Comparison of ENCODE assay signal across 10 cellular contexts in the genomic region with DNA sequence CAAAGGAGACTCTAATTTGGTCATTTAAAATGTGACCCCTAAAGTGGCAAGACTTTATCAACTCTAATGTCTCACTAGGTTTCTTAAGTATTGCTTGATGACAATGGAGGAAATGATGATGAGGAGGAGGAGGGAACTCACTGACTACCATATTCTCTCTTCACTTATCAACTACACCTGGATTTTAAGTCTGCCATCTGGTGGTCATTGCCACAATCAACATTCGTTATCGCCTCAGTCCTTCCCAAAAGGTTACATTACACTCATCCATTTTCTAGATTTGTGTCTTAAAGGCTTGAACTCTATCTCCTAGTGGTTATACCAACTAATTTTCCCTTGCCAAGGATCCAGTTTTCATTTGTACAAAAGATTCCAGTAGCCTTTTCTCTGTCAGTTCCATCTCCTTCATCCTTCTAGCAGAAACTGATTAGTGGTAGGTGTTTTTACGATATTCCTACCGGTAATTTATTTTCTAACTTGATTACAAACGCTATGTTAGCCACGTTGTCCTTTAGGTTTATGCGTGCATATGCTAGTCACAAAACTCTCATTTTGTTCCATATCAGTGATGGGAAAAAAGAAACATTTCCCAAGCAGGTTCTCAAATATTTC.
DNase-seq lines count a peak whose midpoint lies in the region; ATAC-seq and TF ChIP-seq lines count a peak whose summit lies in the region.
"Had no signal": no experiment of that assay in that cellular context is flagged by ENCODE, and none has a peak within 500 bp of the region (broad histone marks: within the 10 kb centered on the region; RNA-seq: fewer than 3 reads in every experiment).

No MANE protein-coding gene starts in this region.

- H3K9me3 Mint-ChIP-seq in CD4-positive, alpha-beta T cell, result peaks cover 2% of the 10 kb centered on the region

- POLR2A ChIA-PET in CD4-positive, alpha-beta T cell (lab: Charles Lee), result no interaction called here

- no peaks in the 10 kb centered on the region for H3K27me3 ChIP-seq in CD4-positive, alpha-beta T cell (ENCODE audit: control insufficient read depth, insufficient read depth, low read length)
- H3K27me3 ChIP-seq in testis (no peaks in the 10 kb centered on the region), suprapubic skin (no peaks in the 10 kb centered on the region), right cardiac atrium (ENCODE audit: control insufficient read depth, insufficient read depth) (peaks cover 2% of the 10 kb centered on the region)
- H3K27me3 ChIP-seq: SJSA1 had no signal

- intact Hi-C loops in CD4-positive, alpha-beta T cell (cut with DNase I, micrococcal nuclease), result no loop called here
- intact Hi-C loops in testis (cut with DNase I; ENCODE audit: low total_unique reads), result no loop called here
- intact Hi-C loops in right cardiac atrium (cut with DNase I), result no loop called here

- H3K36me3 Mint-ChIP-seq in CD4-positive, alpha-beta T cell (ENCODE audit: low read depth), result no peaks in the 10 kb centered on the region

- peaks cover 9% of the 10 kb centered on the region for H3K4me1 Mint-ChIP-seq in CD4-positive, alpha-beta T cell (ENCODE audit: low read depth)

- H3K4me1 ChIP-seq in testis (no peaks in the 10 kb centered on the region), suprapubic skin (no peaks in the 10 kb centered on the region), right cardiac atrium (ENCODE audit: control insufficient read depth, insufficient read depth, low read length) (no peaks in the 10 kb centered on the region)
- H3K4me1 ChIP-seq: SJSA1 had no signal

- peaks cover 8% of the 10 kb centered on the region for H3K27me3 Mint-ChIP-seq in CD4-positive, alpha-beta T cell

- CTCF ChIA-PET in CD4-positive, alpha-beta T cell (lab: Charles Lee), result no interaction called here

- 58 to 67% methylated on average over 7 of the region's 7 CpGs for WGBS in testis, 2 donors
- WGBS in suprapubic skin, result 77% methylated on average over 7 of the region's 7 CpGs
- 67% methylated on average over 7 of the region's 7 CpGs for WGBS in right cardiac atrium

- no peak for TF ChIP-seq POLR2A in testis (IDR thresholded peaks at IDR 0.05)
- no peak for TF ChIP-seq POLR2A in suprapubic skin (IDR thresholded peaks at IDR 0.05)

- no peak for ATAC-seq in CD4-positive, alpha-beta T cell (ENCODE audit: poor library complexity)
- ATAC-seq in GM18868 (IDR thresholded peaks at IDR 0.05; ENCODE audit: unreplicated experiment) (peak; percentile 58), right cardiac atrium (no peak), HG03095 (IDR thresholded peaks at IDR 0.05; ENCODE audit: unreplicated experiment) (no peak)
- ATAC-seq: mucosa of descending colon had no signal

- no peak overlapping the region for H3K27ac Mint-ChIP-seq in CD4-positive, alpha-beta T cell

- DNase-seq in CD4-positive, alpha-beta T cell, result no peak
- DNase-seq in OCI-M1 (lab: John Stamatoyannopoulos, UW) (peak; percentile 61), fibroblast of the aortic adventitia (ENCODE audit: low read depth) (peak; percentile 28), testis (peak; percentile 19), suprapubic skin (ENCODE audit: low spot score in 2 of 2) (no peak), right cardiac atrium (no peak)

- H3K4me3 ChIP-seq in fibroblast of the aortic adventitia (ENCODE audit: low read depth, low read length) (no peak overlapping the region), testis (no peak overlapping the region), suprapubic skin (no peak overlapping the region), right cardiac atrium (ENCODE audit: low read length) (no peak overlapping the region)
- H3K4me3 ChIP-seq: mucosa of descending colon, SJSA1 had no signal

- no peaks in the 10 kb centered on the region for H3K9me3 ChIP-seq in CD4-positive, alpha-beta T cell (ENCODE audit: control insufficient read depth, low read length)
- no peaks in the 10 kb centered on the region for H3K9me3 ChIP-seq in testis
- H3K9me3 ChIP-seq in suprapubic skin, result no peaks in the 10 kb centered on the region
- H3K9me3 ChIP-seq in right cardiac atrium (ENCODE audit: control insufficient read depth, low read length), result no peaks in the 10 kb centered on the region
- H3K9me3 ChIP-seq: mucosa of descending colon, SJSA1 had no signal

- no peak overlapping the region for H3K27ac ChIP-seq in CD4-positive, alpha-beta T cell (ENCODE audit: low read depth, low read length)
- H3K27ac ChIP-seq in testis (no peak overlapping the region), suprapubic skin (no peak overlapping the region), right cardiac atrium (ENCODE audit: low read length) (no peak overlapping the region)
- H3K27ac ChIP-seq: SJSA1 had no signal

- peak; percentile 19 for TF ChIP-seq CTCF in CD4-positive, alpha-beta T cell (IDR thresholded peaks at IDR 0.05)
- TF ChIP-seq CTCF in fibroblast of the aortic adventitia (IDR thresholded peaks at IDR 0.05; ENCODE audit: insufficient read depth, low read length), result peak; percentile 41
- TF ChIP-seq CTCF in testis (IDR thresholded peaks at IDR 0.05), result peak in 2 of 3 experiments; percentile 25 to 34
- peak in 1 of 2 donors; percentile 11 for TF ChIP-seq CTCF in suprapubic skin (IDR thresholded peaks at IDR 0.05)

- H3K4me3 Mint-ChIP-seq in CD4-positive, alpha-beta T cell, result no peak overlapping the region

- no peaks in the 10 kb centered on the region for H3K36me3 ChIP-seq in testis (ENCODE audit: low read depth, missing control alignments)
- no peaks in the 10 kb centered on the region for H3K36me3 ChIP-seq in suprapubic skin
- H3K36me3 ChIP-seq: SJSA1 had no signal

- TF ChIP-seq EP300 in suprapubic skin (IDR thresholded peaks at IDR 0.05), result no peak

Comparison
In these comparisons a context has a peak if more than half of its experiments do, and no peak if none do; other contexts are left out.
1. DNase-seq: peak in OCI-M1 (single experiment), fibroblast of the aortic adventitia (single experiment) and testis (single experiment); none in CD4-positive, alpha-beta T cell (0 of 10), suprapubic skin (0 of 2) and right cardiac atrium (0 of 3).